In genomic region chr20:58731192-58731591, GRCh38 we compare ENCODE assay signal across 34 cellular contexts.
"Had no signal": no experiment of that assay in that cellular context is flagged by ENCODE, and none has a peak within 500 bp of the region (broad histone marks: within the 10 kb centered on the region; RNA-seq: fewer than 3 reads in every experiment).

No MANE protein-coding gene starts in this region.

- H3K36me3 ChIP-seq: MG63 had no signal

- DNase-seq: Karpas-422, Kasumi-1, MG63, MM.1S, MV-4-11, NCI-H1048, NCI-H1092, NCI-H1092 treated with DMSO at 0.1 percent for 48 hours, NCI-H1105, NCI-H1105 treated with DMSO at 0.1 percent for 48 hours, NCI-H1417, NCI-H1417 treated with DMSO at 0.1 percent for 48 hours, NCI-H1436, NCI-H1436 treated with DMSO at 0.1 percent for 48 hours, NCI-H146, NCI-H1694, NCI-H1694 treated with DMSO at 0.1 percent for 48 hours, NCI-H187, NCI-H187 treated with DMSO at 0.1 percent for 48 hours, NCI-H1930, NCI-H2029, NCI-H2029 treated with DMSO at 0.1 percent for 48 hours, NCI-H2081, NCI-H2081 treated with DMSO at 0.1 percent for 48 hours, NCI-H2107, NCI-H2171, NCI-H2171 treated with DMSO at 0.1 percent for 48 hours, NCI-H2227 treated with DMSO at 0.1 percent for 48 hours, NCI-H226, NCI-H345, NCI-H446, NCI-H446 treated with DMSO at 0.1 percent for 48 hours, NCI-H510A, NCI-H510A treated with DMSO at 0.1 percent for 48 hours had no signal

- H3K4me3 ChIP-seq: MG63 had no signal
